ENCODE assay signal across 1 cellular context in the genomic region with DNA sequence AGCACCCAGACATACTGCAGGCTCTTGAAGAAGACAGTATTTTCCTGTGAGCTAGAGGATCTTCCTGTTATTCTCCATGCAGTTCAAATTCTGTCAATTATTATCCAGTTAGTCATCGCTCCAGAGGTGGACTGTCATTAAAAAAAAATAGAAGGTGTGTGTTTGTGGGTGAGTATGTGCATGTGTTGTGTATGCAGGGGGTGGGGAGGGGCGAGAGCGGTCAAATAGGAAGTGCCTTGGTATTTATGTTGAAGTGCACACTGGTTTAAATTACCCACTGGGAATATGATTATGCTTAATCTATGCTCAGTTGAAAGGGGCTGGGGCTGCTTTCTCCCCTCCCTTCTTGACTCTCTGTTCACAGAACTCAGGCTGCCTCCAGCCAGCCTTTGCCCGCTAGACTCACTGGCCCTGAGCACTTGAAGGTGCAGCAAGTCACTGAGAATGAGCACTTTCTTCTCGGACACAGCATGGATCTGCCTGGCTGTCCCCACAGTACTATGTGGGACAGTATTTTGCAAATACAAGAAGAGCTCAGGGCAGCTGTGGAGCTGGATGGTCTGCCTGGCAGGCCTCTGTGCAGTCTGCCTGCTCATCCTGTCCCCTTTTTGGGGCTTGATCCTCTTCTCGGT.
TF ChIP-seq lines count a peak whose summit lies in the region.

Gene HSD17B2 (plus strand): TSS at position 273 of the 632 bp plus-strand sequence. CDS start 172 bp downstream, at position 445.

TF ChIP-seq in HCT116, 20 proteins besides CTCF, POLR2A, EP300 and RAD21 (continued from another document):
- TF ChIP-seq, protein P1, sequence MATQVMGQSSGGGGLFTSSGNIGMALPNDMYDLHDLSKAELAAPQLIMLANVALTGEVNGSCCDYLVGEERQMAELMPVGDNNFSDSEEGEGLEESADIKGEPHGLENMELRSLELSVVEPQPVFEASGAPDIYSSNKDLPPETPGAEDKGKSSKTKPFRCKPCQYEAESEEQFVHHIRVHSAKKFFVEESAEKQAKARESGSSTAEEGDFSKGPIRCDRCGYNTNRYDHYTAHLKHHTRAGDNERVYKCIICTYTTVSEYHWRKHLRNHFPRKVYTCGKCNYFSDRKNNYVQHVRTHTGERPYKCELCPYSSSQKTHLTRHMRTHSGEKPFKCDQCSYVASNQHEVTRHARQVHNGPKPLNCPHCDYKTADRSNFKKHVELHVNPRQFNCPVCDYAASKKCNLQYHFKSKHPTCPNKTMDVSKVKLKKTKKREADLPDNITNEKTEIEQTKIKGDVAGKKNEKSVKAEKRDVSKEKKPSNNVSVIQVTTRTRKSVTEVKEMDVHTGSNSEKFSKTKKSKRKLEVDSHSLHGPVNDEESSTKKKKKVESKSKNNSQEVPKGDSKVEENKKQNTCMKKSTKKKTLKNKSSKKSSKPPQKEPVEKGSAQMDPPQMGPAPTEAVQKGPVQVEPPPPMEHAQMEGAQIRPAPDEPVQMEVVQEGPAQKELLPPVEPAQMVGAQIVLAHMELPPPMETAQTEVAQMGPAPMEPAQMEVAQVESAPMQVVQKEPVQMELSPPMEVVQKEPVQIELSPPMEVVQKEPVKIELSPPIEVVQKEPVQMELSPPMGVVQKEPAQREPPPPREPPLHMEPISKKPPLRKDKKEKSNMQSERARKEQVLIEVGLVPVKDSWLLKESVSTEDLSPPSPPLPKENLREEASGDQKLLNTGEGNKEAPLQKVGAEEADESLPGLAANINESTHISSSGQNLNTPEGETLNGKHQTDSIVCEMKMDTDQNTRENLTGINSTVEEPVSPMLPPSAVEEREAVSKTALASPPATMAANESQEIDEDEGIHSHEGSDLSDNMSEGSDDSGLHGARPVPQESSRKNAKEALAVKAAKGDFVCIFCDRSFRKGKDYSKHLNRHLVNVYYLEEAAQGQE (IDR thresholded peaks at IDR 0.05; ENCODE audit: low read depth) = no peak
- TF ChIP-seq FOSL1 (IDR thresholded peaks at IDR 0.05; ENCODE audit: low read depth) (no peak), ZFX (IDR thresholded peaks at IDR 0.05) (no peak), ZBTB33 (IDR thresholded peaks at IDR 0.05; ENCODE audit: extremely low read depth, insufficient replicate concordance, low read length) (no peak), EZH2phosphoT487 (IDR thresholded peaks at IDR 0.05; ENCODE audit: borderline replicate concordance) (no peak), ATF3 (IDR thresholded peaks at IDR 0.05) (no peak), MAX (IDR thresholded peaks at IDR 0.05) (no peak)
